19 cellular contexts compared by ENCODE assay signal in the genomic region with DNA sequence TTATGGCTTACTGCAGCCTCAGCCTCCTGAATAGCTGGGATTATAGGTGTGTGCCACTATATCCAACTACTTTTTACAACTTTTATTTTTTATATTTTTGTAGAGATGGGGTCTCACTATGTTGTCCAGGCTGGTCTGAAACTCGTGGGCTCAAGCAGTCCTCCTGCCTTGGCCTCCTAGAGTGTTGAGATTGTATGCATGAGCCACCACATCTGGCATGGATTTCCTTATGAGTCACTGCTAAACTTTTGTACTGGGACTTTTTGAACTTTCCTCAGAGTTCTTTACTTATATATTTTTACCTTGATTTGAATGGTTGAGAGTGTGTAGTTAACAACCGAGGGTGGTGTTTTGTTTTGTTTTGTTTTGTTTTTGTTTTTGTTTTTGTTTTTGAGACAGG. TPM values are rescaled to one million over a fixed set of nuclear protein-coding genes. Genes with fewer than 3 reads are reported as not detected.
DNase-seq lines count a peak whose midpoint lies in the region; ATAC-seq, FAIRE-seq and TF ChIP-seq lines count a peak whose summit lies in the region.
"Had no signal": no experiment of that assay in that cellular context is flagged by ENCODE, and none has a peak within 500 bp of the region (broad histone marks: within the 10 kb centered on the region; RNA-seq: fewer than 3 reads in every experiment).

No MANE protein-coding gene starts in this region.

- H3K27me3 ChIP-seq in ACC112 (ENCODE audit: insufficient read depth, low read length) (no peaks in the 10 kb centered on the region), K562 (ENCODE audit: control insufficient read depth in 2 of 2, insufficient read depth in 2 of 2, low read length in 2 of 2) (no peaks in the 10 kb centered on the region), left ventricle myocardium inferior (ENCODE audit: low read depth) (no peaks in the 10 kb centered on the region)
- H3K27me3 ChIP-seq: gastrocnemius medialis, right atrium auricular region, thyroid gland had no signal

- no peak for TF ChIP-seq RAD21 in K562 (CRISPR knock-in tag; conservative IDR thresholded peaks at IDR 0.05 in 1 of 2, IDR thresholded peaks at IDR 0.05 in 1 of 2)

- in situ Hi-C loops in K562 (cut with MboI): no loop called here

- H3K36me3 ChIP-seq in ACC112 (ENCODE audit: insufficient read depth, low read length): peaks cover 18% of the 10 kb centered on the region
- peaks cover 26% of the 10 kb centered on the region; the same call in 2 of the 3 replicates for H3K36me3 ChIP-seq in K562 (ENCODE audit: control insufficient read depth, insufficient read depth, low read length)
- peaks cover 47% of the 10 kb centered on the region for H3K36me3 ChIP-seq in left ventricle myocardium inferior

- no peaks in the 10 kb centered on the region for H3K9me1 ChIP-seq in K562 (ENCODE audit: control insufficient read depth, insufficient read depth, low read length)

- CTCF ChIA-PET in K562 (lab: Yijun Ruan, JAX; ENCODE audit: low intra/inter-chr PET ratio): no interaction called here
- CTCF ChIA-PET in HEK293T (lab: Yijun Ruan, JAX): no interaction called here

- H2AFZ ChIP-seq in ACC112 (ENCODE audit: low read length, unreplicated experiment) (no peak overlapping the region), K562 (ENCODE audit: low read depth, low read length) (no peak overlapping the region)

- no peak for TF ChIP-seq POLR2A in K562 (conservative IDR thresholded peaks at IDR 0.05)

- no peak for ATAC-seq in K562
- ATAC-seq: activated naive CD8-positive, alpha-beta T cell treated with anti-CD3 and anti-CD28 coated beads, Interleukin-2, amount 50 U/mL, for 24 hours; gastrocnemius medialis had no signal

- TF ChIP-seq EP300 in K562 (IDR thresholded peaks at IDR 0.05; ENCODE audit: low read length): no peak

- intact Hi-C loops in K562 (cut with micrococcal nuclease) (no loop called here), left ventricle myocardium inferior (cut with micrococcal nuclease) (no loop called here)

- whole genome bisulfite sequencing in K562 (ENCODE audit: insufficient coverage, low coverage, missing lambda C conversion rate): 100% methylated on average over 1 of the region's 2 CpGs

- no peak for FAIRE-seq in K562 (lab: Jason Lieb, UNC)

- no peak overlapping the region for H3K9ac ChIP-seq in K562 (ENCODE audit: insufficient read depth in 1 of 2, low read depth in 2 of 2, low read length in 2 of 2)

- peaks cover 14% of the 10 kb centered on the region for H3K79me2 ChIP-seq in ACC112 (ENCODE audit: control insufficient read depth, insufficient read depth, low read length, unreplicated experiment)
- H3K79me2 ChIP-seq in K562 (ENCODE audit: control insufficient read depth, insufficient read depth, low read length): peaks cover 29% of the 10 kb centered on the region

- DNase-seq in HFF-Myc (ENCODE audit: extremely low read depth, low read depth) (peak; percentile 70), K562 (ENCODE audit: extremely low read depth in 1 of 4, low spot score in 3 of 4) (no peak), foreskin fibroblast (peak; percentile 84 to 89), left ventricle myocardium inferior (no peak), HEK293T (ENCODE audit: extremely low spot score) (no peak)
- no peak for DNase-seq in activated naive CD4-positive, alpha-beta T cell (lab: John Stamatoyannopoulos, UW)
- DNase-seq in activated CD4-positive, CD25-positive, alpha-beta regulatory T cell treated with anti-CD3 and anti-CD28 coated beads, Interleukin-2, amount 50 U/mL, for 72 hours: no peak
- DNase-seq: activated naive CD8-positive, alpha-beta T cell treated with anti-CD3 and anti-CD28 coated beads, Interleukin-2, amount 50 U/mL, for 24 hours; activated T-cell treated with anti-CD3 and anti-CD28 coated beads for 4 hours; gastrocnemius medialis; NCI-H1105 treated with DMSO at 0.1 percent for 48 hours; NCI-H2171 treated with DMSO at 0.1 percent for 48 hours; nephron progenitor cell; NK-92 treated with Interleukin-12 subunit alpha and Interleukin-12 subunit beta, amount 100 ng/mL, for 24 hours; Right ventricle myocardium superior; stimulated activated CD4-positive, alpha-beta T cell treated with anti-CD3 and anti-CD28 coated beads, Interleukin-4, amount 100 ng/mL, for 1 hour; thyroid gland had no signal

- no peak overlapping the region for H3K4me3 ChIP-seq in ACC112 (ENCODE audit: low read depth, low read length)
- no peak overlapping the region for H3K4me3 ChIP-seq in HFF-Myc (replicated peaks; ENCODE audit: low read depth, low read length)
- H3K4me3 ChIP-seq in K562: no peak overlapping the region
- no peak overlapping the region for H3K4me3 ChIP-seq in foreskin fibroblast (ENCODE audit: low read depth in 1 of 2, low read length in 2 of 2)
- no peak overlapping the region for H3K4me3 ChIP-seq in left ventricle myocardium inferior
- H3K4me3 ChIP-seq: gastrocnemius medialis, right atrium auricular region, thyroid gland had no signal

- H3K4me2 ChIP-seq in K562 (ENCODE audit: insufficient read depth, low read length): no peak overlapping the region

- H3K27ac ChIP-seq in ACC112 (ENCODE audit: low read depth, low read length) (peak overlapping the region; percentile 25; the same call in 1 of the 2 replicates), K562 (ENCODE audit: extremely low read depth, low read depth, low read length) (no peak overlapping the region), left ventricle myocardium inferior (replicated peaks) (no peak overlapping the region)
- H3K27ac ChIP-seq: gastrocnemius medialis, right atrium auricular region, thyroid gland had no signal

- POLR2A ChIA-PET in K562 (lab: Yijun Ruan, JAX) (no interaction called here), HEK293T (lab: Yijun Ruan, JAX) (no interaction called here)

- H3K9me3 ChIP-seq in K562 (replicated peaks; ENCODE audit: control insufficient read depth, insufficient read depth, low read depth, low read length): no peaks in the 10 kb centered on the region
- H3K9me3 ChIP-seq in left ventricle myocardium inferior (replicated peaks): peaks cover 13% of the 10 kb centered on the region
- H3K9me3 ChIP-seq: gastrocnemius medialis, thyroid gland had no signal

- H3K4me1 ChIP-seq in ACC112 (ENCODE audit: control insufficient read depth, insufficient read depth, low read length, unreplicated experiment) (peaks cover 20% of the 10 kb centered on the region), K562 (replicated peaks in 1 of 2; ENCODE audit: control insufficient read depth in 2 of 2, insufficient read depth in 2 of 2, low read length in 2 of 2) (peaks cover 0 to 12% of the 10 kb centered on the region in 2 experiments; a peak in 3 of 5 replicates), left ventricle myocardium inferior (peaks cover 9% of the 10 kb centered on the region)
- H3K4me1 ChIP-seq: gastrocnemius medialis, right atrium auricular region had no signal

- TF ChIP-seq CTCF in HFF-Myc (IDR thresholded peaks at IDR 0.05; ENCODE audit: low read depth, low read length, missing control alignments) (no peak), K562 (IDR thresholded peaks at IDR 0.05 in 2 of 3, conservative IDR thresholded peaks at IDR 0.05 in 1 of 3; ENCODE audit: insufficient read depth in 2 of 3, low read depth in 1 of 3, low read length in 3 of 3) (no peak), foreskin fibroblast (IDR thresholded peaks at IDR 0.05; ENCODE audit: low read depth, low read length) (no peak), left ventricle myocardium inferior (IDR thresholded peaks at IDR 0.05; ENCODE audit: borderline replicate concordance) (no peak)

- BruUV-seq in K562 (replicated peaks; lab: Mats Ljungman, UMichigan): no TSS peak

- peaks cover 5% of the 10 kb centered on the region; the same call in 1 of the 2 replicates for H4K20me1 ChIP-seq in K562 (replicated peaks; ENCODE audit: control insufficient read depth, insufficient read depth, low read length)

TF ChIP-seq in K562, 482 proteins besides CTCF, POLR2A, EP300 and RAD21 (continues in another document):
- TF ChIP-seq DDX20 (tag; IDR thresholded peaks at IDR 0.05; ENCODE audit: low read depth) (no peak), KDM5B (IDR thresholded peaks at IDR 0.05; ENCODE audit: insufficient replicate concordance, low read depth, low read length) (no peak), ZNF197 (CRISPR knock-in tag; IDR thresholded peaks at IDR 0.05; ENCODE audit: low read depth) (no peak)

TF ChIP-seq in HEK293T, 16 proteins besides CTCF, POLR2A, EP300 and RAD21:
- TF ChIP-seq ELF4 (IDR thresholded peaks at IDR 0.05): no peak

RNA-seq across cellular contexts. Expression of a gene that starts 33.4 kb away (rescaled TPM):
- 8.4 and 25.2 TPM in 2 replicates for total RNA-seq in K562 (2011; cell fraction: chromatin; rRNA removed; ENCODE audit: low replicate concordance)
- 8.8 and 12.2 TPM in 2 replicates for total RNA-seq in K562 (2011; cell fraction: nucleolus; rRNA removed)
- 20.0 and 28.6 TPM in 2 replicates for total RNA-seq in K562 (2011; cell fraction: nucleoplasm; rRNA removed)
- total RNA-seq in K562 (2014; rRNA removed) (10.3 and 10.4 TPM in 2 replicates), K562 (2014; rRNA removed; fragmentation: Illumina TruSeq; extraction: Trizol) (21.8 and 22.9 TPM in 2 replicates), K562 (2015; rRNA removed; fragmentation: Illumina TruSeq; extraction: Trizol) (20.2 and 21.3 TPM in 2 replicates), K562 (2021) (14.4 and 14.6 TPM in 2 replicates), left ventricle myocardium inferior (31.5 TPM)
- polyA plus RNA-seq in K562 (2011; rRNA removed) (8.8 and 9.7 TPM in 2 replicates), K562 (2014; fragmentation: Illumina TruSeq; extraction: Trizol) (8.1 and 10.4 TPM in 2 replicates), K562 (2014; fragmentation: Nextera tagmentation; extraction: Ambion mirVana) (10 to 100 TPM in 1 of 2 experiments, 1 to 10 TPM in 1; 8.2 to 12.0 TPM), K562 (2014; rRNA removed) (7.5 and 7.8 TPM in 2 replicates)
- 2.3 and 5.6 TPM in 2 replicates for polyA plus RNA-seq in K562 (2011; cell fraction: cytosol; rRNA removed)
- 2.2 and 4.2 TPM in 2 replicates for polyA plus RNA-seq in K562 (2011; cell fraction: nucleus; rRNA removed)
- 8.9 and 12.8 TPM in 2 replicates for polyA plus RNA-seq in K562 (2012)
- polyA minus RNA-seq in K562 (2011; rRNA and poly(A)+ RNA removed): 26.4 and 32.0 TPM in 2 replicates
- 10.3 and 10.6 TPM in 2 replicates for polyA minus RNA-seq in K562 (2011; cell fraction: cytosol; rRNA and poly(A)+ RNA removed)
- 4.7 and 8.0 TPM in 2 replicates for polyA minus RNA-seq in K562 (2011; cell fraction: nucleus; rRNA and poly(A)+ RNA removed)

Comparison
In these comparisons a context has a peak if more than half of its experiments do, and no peak if none do; other contexts are left out.
1. DNase-seq: peak in HFF-Myc (single experiment) and foreskin fibroblast (2 of 2); none in K562 (0 of 4), activated naive CD4-positive, alpha-beta T cell (0 of 4), left ventricle myocardium inferior (single experiment), HEK293T (single experiment) and activated CD4-positive, CD25-positive, alpha-beta regulatory T cell treated with anti-CD3 and anti-CD28 coated beads, Interleukin-2, amount 50 U/mL, for 72 hours (single experiment).